Comparison of ENCODE assay signal across 12 cellular contexts in genomic region chr18:55301836-55302235, GRCh38.
DNase-seq lines count a peak whose midpoint lies in the region; ATAC-seq and TF ChIP-seq lines count a peak whose summit lies in the region.
"Had no signal": no experiment of that assay in that cellular context is flagged by ENCODE, and none has a peak within 500 bp of the region (broad histone marks: within the 10 kb centered on the region; RNA-seq: fewer than 3 reads in every experiment).

No MANE protein-coding gene starts in this region.

- DNase-seq in AG09309 (ENCODE audit: low read depth), result no peak
- DNase-seq in fibroblast of lung (ENCODE audit: low read depth in 2 of 2), result peak in 1 of 2 donors; percentile 32
- no peak for DNase-seq in NCI-H1105 treated with DMSO at 0.1 percent for 48 hours (lab: John Stamatoyannopoulos, UW)
- no peak for DNase-seq in activated T-cell treated with anti-CD3 and anti-CD28 coated beads, Interleukin-2, amount 50 U/mL, for 72 hours
- DNase-seq in NCI-H748 (lab: John Stamatoyannopoulos, UW; ENCODE audit: unreplicated experiment), result no peak
- DNase-seq: activated naive CD8-positive, alpha-beta T cell treated with anti-CD3 and anti-CD28 coated beads, Interleukin-2, amount 50 U/mL, for 24 hours; kidney glomerular epithelial cell; stimulated activated CD4-positive, alpha-beta T cell treated with anti-CD3 and anti-CD28 coated beads, Interleukin-2, amount 100 ng/mL, for 24 hours had no signal

- peak overlapping the region; percentile 78 for H3K4me2 ChIP-seq in fibroblast of lung (ENCODE audit: extremely low read depth, insufficient read depth, low read length)

- no peak for ATAC-seq in GM18868 (IDR thresholded peaks at IDR 0.05; ENCODE audit: unreplicated experiment)
- no peak for ATAC-seq in activated T-cell treated with anti-CD3 and anti-CD28 coated beads, Interleukin-2, amount 50 U/mL, for 72 hours (replicated peaks in 1 of 2)
- ATAC-seq: activated CD4-positive, CD25-positive, alpha-beta regulatory T cell treated with anti-CD3 and anti-CD28 coated beads, Interleukin-2, amount 50 U/mL, for 24 hours; activated naive CD8-positive, alpha-beta T cell treated with anti-CD3 and anti-CD28 coated beads, Interleukin-2, amount 50 U/mL, for 24 hours had no signal

- H3K36me3 ChIP-seq in fibroblast of lung (ENCODE audit: control insufficient read depth, insufficient read depth, low read length), result no peaks in the 10 kb centered on the region
- no peaks in the 10 kb centered on the region for H3K36me3 ChIP-seq in rectal smooth muscle tissue (ENCODE audit: control insufficient read depth, insufficient read depth, low read length)

- TF ChIP-seq CTCF in AG09309 (IDR thresholded peaks at IDR 0.05; ENCODE audit: control insufficient read depth, insufficient read depth, low read depth, low read length, missing control alignments) (no peak), fibroblast of lung (conservative IDR thresholded peaks at IDR 0.05 in 1 of 2, IDR thresholded peaks at IDR 0.05 in 1 of 2; ENCODE audit: low read depth in 1 of 2, low read length in 2 of 2) (no peak)

- H3K27ac ChIP-seq in fibroblast of lung (ENCODE audit: insufficient read depth, low read length), result peak overlapping the region; percentile 67
- peak overlapping the region; percentile 16 for H3K27ac ChIP-seq in rectal smooth muscle tissue (ENCODE audit: low read depth, low read length)

- H3K9ac ChIP-seq in fibroblast of lung (ENCODE audit: insufficient read depth, low read length) (peak overlapping the region; percentile 17), rectal smooth muscle tissue (ENCODE audit: low read length) (no peak overlapping the region)

- H3K4me3 Mint-ChIP-seq in IgD-negative memory B cell, result peak overlapping the region; percentile 45 to 91 (median 70)
- H3K4me3 Mint-ChIP-seq in activated T-cell treated with anti-CD3 and anti-CD28 coated beads, Interleukin-2, amount 50 U/mL, for 72 hours, result no peak overlapping the region
- H3K4me3 Mint-ChIP-seq: activated naive CD8-positive, alpha-beta T cell treated with anti-CD3 and anti-CD28 coated beads, Interleukin-2, amount 50 U/mL, for 24 hours had no signal

- no peaks in the 10 kb centered on the region for H3K27me3 Mint-ChIP-seq in IgD-negative memory B cell
- no peaks in the 10 kb centered on the region for H3K27me3 Mint-ChIP-seq in activated T-cell treated with anti-CD3 and anti-CD28 coated beads, Interleukin-2, amount 50 U/mL, for 72 hours (ENCODE audit: low read depth)
- H3K27me3 Mint-ChIP-seq: activated naive CD8-positive, alpha-beta T cell treated with anti-CD3 and anti-CD28 coated beads, Interleukin-2, amount 50 U/mL, for 24 hours had no signal

- peaks cover 4% of the 10 kb centered on the region for H3K36me3 Mint-ChIP-seq in IgD-negative memory B cell
- no peaks in the 10 kb centered on the region for H3K36me3 Mint-ChIP-seq in activated T-cell treated with anti-CD3 and anti-CD28 coated beads, Interleukin-2, amount 50 U/mL, for 72 hours (ENCODE audit: insufficient read depth in 2 of 2)

- H3K9me3 Mint-ChIP-seq in IgD-negative memory B cell, result no peaks in the 10 kb centered on the region
- H3K9me3 Mint-ChIP-seq in activated T-cell treated with anti-CD3 and anti-CD28 coated beads, Interleukin-2, amount 50 U/mL, for 72 hours, result no peaks in the 10 kb centered on the region
- H3K9me3 Mint-ChIP-seq: activated naive CD8-positive, alpha-beta T cell treated with anti-CD3 and anti-CD28 coated beads, Interleukin-2, amount 50 U/mL, for 24 hours had no signal

- H3K27me3 ChIP-seq in fibroblast of lung (ENCODE audit: control insufficient read depth, insufficient read depth, low read length) (no peaks in the 10 kb centered on the region), rectal smooth muscle tissue (ENCODE audit: control insufficient read depth, insufficient read depth, low read length) (no peaks in the 10 kb centered on the region)

- no peaks in the 10 kb centered on the region for H3K9me3 ChIP-seq in fibroblast of lung (ENCODE audit: control insufficient read depth, insufficient read depth, low read depth, low read length)

- H3K4me3 ChIP-seq in AG09309 (ENCODE audit: control insufficient read depth, low read depth, low read length), result peak overlapping the region; percentile 28
- H3K4me3 ChIP-seq in fibroblast of lung (replicated peaks in 1 of 4; ENCODE audit: control extremely low read depth in 1 of 4, insufficient read depth in 1 of 4, low read depth in 3 of 4, low read length in 4 of 4), result peak overlapping the region; percentile 9 to 54 (median 25)
- peak overlapping the region; percentile 42 for H3K4me3 ChIP-seq in rectal smooth muscle tissue (ENCODE audit: low read length)

- H4K20me1 ChIP-seq in fibroblast of lung (ENCODE audit: control insufficient read depth, extremely low read depth, insufficient read depth, low read length), result no peaks in the 10 kb centered on the region

- peaks cover 12% of the 10 kb centered on the region for H3K79me2 ChIP-seq in fibroblast of lung (ENCODE audit: control insufficient read depth, insufficient read depth, low read length)

- H3K4me1 Mint-ChIP-seq in IgD-negative memory B cell, result peaks cover 67 to 81% (median 77%) of the 10 kb centered on the region in 3 donors
- H3K4me1 Mint-ChIP-seq in activated T-cell treated with anti-CD3 and anti-CD28 coated beads, Interleukin-2, amount 50 U/mL, for 72 hours (ENCODE audit: low read depth), result no peaks in the 10 kb centered on the region

- peak overlapping the region; percentile 46 to 87 (median 78) for H3K27ac Mint-ChIP-seq in IgD-negative memory B cell
- no peak overlapping the region for H3K27ac Mint-ChIP-seq in activated T-cell treated with anti-CD3 and anti-CD28 coated beads, Interleukin-2, amount 50 U/mL, for 72 hours

- no peak overlapping the region for H2AFZ ChIP-seq in fibroblast of lung (ENCODE audit: low read length)

- H3K4me1 ChIP-seq in fibroblast of lung (ENCODE audit: control insufficient read depth, extremely low read depth, insufficient read depth, low read length) (no peaks in the 10 kb centered on the region), rectal smooth muscle tissue (ENCODE audit: control insufficient read depth, insufficient read depth, low read length) (peaks cover 11% of the 10 kb centered on the region)

Comparison
In these comparisons a context has a peak if more than half of its experiments do, and no peak if none do; other contexts are left out.
1. H3K4me3 Mint-ChIP-seq: peak in IgD-negative memory B cell (4 of 4); none in activated T-cell treated with anti-CD3 and anti-CD28 coated beads, Interleukin-2, amount 50 U/mL, for 72 hours (0 of 2).
2. Peak in every context shown above with its lines, with median percentiles within 50 percentile points of each other: H3K4me3 ChIP-seq.